ENCODE assay signal across 22 cellular contexts in genomic region chrX:88424071-88424470, GRCh38.
DNase-seq lines count a peak whose midpoint lies in the region; ATAC-seq, FAIRE-seq and TF ChIP-seq lines count a peak whose summit lies in the region.
"Had no signal": no experiment of that assay in that cellular context is flagged by ENCODE, and none has a peak within 500 bp of the region (broad histone marks: within the 10 kb centered on the region; RNA-seq: fewer than 3 reads in every experiment).

No MANE protein-coding gene starts in this region.

- DNase-seq in HepG2 (ENCODE audit: low spot score), result no peak
- DNase-seq in right lobe of liver, result no peak
- DNase-seq in Karpas-422, result no peak
- DNase-seq in GM12878 (ENCODE audit: low read depth, low spot score), result no peak
- no peak for DNase-seq in pancreas
- DNase-seq in tibial artery, result no peak
- DNase-seq in AML-193 (lab: John Stamatoyannopoulos, UW), result no peak
- DNase-seq: ACHN; Caco-2; Calu3; CD4-positive, alpha-beta T cell; CD8-positive, alpha-beta T cell; DMS79 treated with DMSO at 0.1 percent for 48 hours; GF-D8 had no signal

- ATAC-seq in HepG2, result no peak
- ATAC-seq in right lobe of liver, result no peak
- peak; percentile 81 for ATAC-seq in GM12878
- no peak for ATAC-seq in pancreas
- no peak for ATAC-seq in GM21717 (IDR thresholded peaks at IDR 0.05; ENCODE audit: unreplicated experiment)
- ATAC-seq: CD8-positive, alpha-beta T cell had no signal

- TF ChIP-seq POLR2A in HepG2 (IDR thresholded peaks at IDR 0.05; ENCODE audit: insufficient read depth in 1 of 2, low read depth in 2 of 2, low read length in 2 of 2) (no peak), right lobe of liver (IDR thresholded peaks at IDR 0.05) (no peak), GM12878 (IDR thresholded peaks at IDR 0.05; ENCODE audit: low read depth, low read length) (no peak)

- H3K79me2 ChIP-seq in HepG2 (ENCODE audit: insufficient read depth, low read length), result no peaks in the 10 kb centered on the region
- no peaks in the 10 kb centered on the region for H3K79me2 ChIP-seq in Karpas-422 (ENCODE audit: low read length)
- H3K79me2 ChIP-seq in GM12878 (ENCODE audit: control insufficient read depth, insufficient read depth, low read length), result no peaks in the 10 kb centered on the region

- intact Hi-C loops in HepG2 (cut with micrococcal nuclease; ENCODE audit: unreplicated experiment) (loop anchor here (2.0 kb wide), 2 partner anchors 181 to 287 kb away; no protein-coding TSS in a partner anchor), right lobe of liver (cut with DNase I) (no loop called here), GM12878 (cut with micrococcal nuclease; ENCODE audit: unreplicated experiment) (loop anchor here (10.0 kb wide), 1 partner anchor 191 kb away; no protein-coding TSS in a partner anchor), pancreas (cut with DNase I) (no loop called here), tibial artery (cut with DNase I; ENCODE audit: low total_unique reads) (no loop called here)

- no peak for FAIRE-seq in HepG2 (lab: Jason Lieb, UNC)
- no peak for FAIRE-seq in GM12878 (lab: Jason Lieb, UNC)
- FAIRE-seq in pancreas (lab: Jason Lieb, UNC), result peak; percentile 37
- FAIRE-seq: D721Med, G401.6, GM12892, GM18507 had no signal

- H3K27ac ChIP-seq in HepG2 (ENCODE audit: extremely low read length, insufficient read depth, low read length) (no peak overlapping the region), right lobe of liver (no peak overlapping the region), Karpas-422 (ENCODE audit: low read length) (peak overlapping the region; percentile 24; the same call in 1 of the 2 replicates), GM12878 (ENCODE audit: control insufficient read depth, insufficient read depth) (no peak overlapping the region), pancreas (no peak overlapping the region), tibial artery (no peak overlapping the region)
- H3K27ac ChIP-seq: 22Rv1; BLaER1 treated with 17β-estradiol and CSF1 and Interleukin-3, amounts not matched to agents 10 nM and 100 nM; C4-2B had no signal

- CTCF ChIA-PET in HepG2 (lab: Yijun Ruan, JAX; ENCODE audit: low intra/inter-chr PET ratio, low total read pairs), result no interaction called here
- CTCF ChIA-PET in GM12878 (lab: Yijun Ruan, JAX), result no interaction called here

- H2AFZ ChIP-seq in HepG2 (ENCODE audit: low read length) (peak overlapping the region; percentile 27), Karpas-422 (ENCODE audit: low read length) (no peak overlapping the region), GM12878 (ENCODE audit: control insufficient read depth, low read depth, low read length) (no peak overlapping the region)

- SMC1A ChIA-PET in GM12878 (lab: Charles Lee; ENCODE audit: uncharacterized antibody, unreplicated experiment), result no interaction called here

- POLR2A ChIA-PET in HepG2 (lab: Yijun Ruan, JAX), result no interaction called here
- POLR2A ChIA-PET in GM12878 (lab: Charles Lee), result no interaction called here

- TF ChIP-seq CTCF in HepG2 (CRISPR knock-in tag; IDR thresholded peaks at IDR 0.05) (no peak), right lobe of liver (IDR thresholded peaks at IDR 0.05) (no peak), GM12878 (IDR thresholded peaks at IDR 0.05 in 2 of 3, conservative IDR thresholded peaks at IDR 0.05 in 1 of 3; ENCODE audit: control insufficient read depth in 2 of 3, extremely low read depth in 1 of 3, insufficient read depth in 1 of 3, low read depth in 3 of 3, low read length in 3 of 3) (no peak), pancreas (IDR thresholded peaks at IDR 0.05) (no peak), tibial artery (IDR thresholded peaks at IDR 0.05) (no peak)

- H3K36me3 ChIP-seq in HepG2 (replicated peaks in 1 of 2; ENCODE audit: control insufficient read depth in 1 of 2, insufficient read depth in 2 of 2, low read length in 2 of 2) (no peaks in the 10 kb centered on the region), right lobe of liver (no peaks in the 10 kb centered on the region), Karpas-422 (ENCODE audit: insufficient read depth, low read length) (no peaks in the 10 kb centered on the region), GM12878 (ENCODE audit: control insufficient read depth in 2 of 2, insufficient read depth in 2 of 2, low read length in 1 of 2) (no peaks in the 10 kb centered on the region), pancreas (no peaks in the 10 kb centered on the region), tibial artery (no peaks in the 10 kb centered on the region)
- H3K36me3 ChIP-seq: BLaER1 treated with 17β-estradiol and CSF1 and Interleukin-3, amounts not matched to agents 10 nM and 100 nM had no signal

- TF ChIP-seq RAD21 in HepG2 (CRISPR knock-in tag; IDR thresholded peaks at IDR 0.05) (no peak), GM12878 (IDR thresholded peaks at IDR 0.05; ENCODE audit: insufficient read depth, low read depth, low read length) (no peak)

- RAD21 ChIA-PET in GM12878 (lab: Charles Lee; ENCODE audit: unreplicated experiment), result no interaction called here

- TF ChIP-seq EP300 in HepG2 (IDR thresholded peaks at IDR 0.05; ENCODE audit: low read depth in 2 of 2, low read length in 2 of 2) (no peak), HepG2 (CRISPR knock-in tag; IDR thresholded peaks at IDR 0.05; ENCODE audit: borderline replicate concordance) (no peak), GM12878 (IDR thresholded peaks at IDR 0.05; ENCODE audit: borderline replicate concordance in 1 of 2, control insufficient read depth in 1 of 2, low read depth in 2 of 2, low read length in 2 of 2) (peak in 1 of 2 experiments; percentile 15; a peak in 1 of 4 replicates)

- in situ Hi-C loops in HepG2 (cut with HindIII; ENCODE audit: extremely low pct_ligation_motif_present, low pct_unique_long_range_greater_than_20kb) (no loop called here), GM12878 (cut with MboI) (no loop called here)

- H3K9ac ChIP-seq in HepG2 (ENCODE audit: insufficient read depth, low read depth, low read length) (no peak overlapping the region), Karpas-422 (ENCODE audit: low read length) (no peak overlapping the region), GM12878 (ENCODE audit: control insufficient read depth, insufficient read depth, low read length) (no peak overlapping the region)
- H3K9ac ChIP-seq: BLaER1 treated with 17β-estradiol and CSF1 and Interleukin-3, amounts not matched to agents 10 nM and 100 nM had no signal

- no TSS peak for BruUV-seq in HepG2 (replicated peaks; lab: Mats Ljungman, UMichigan)
- BruUV-seq in GM12878 (replicated peaks; lab: Mats Ljungman, UMichigan), result no TSS peak

- H3K9me3 ChIP-seq in HepG2 (ENCODE audit: low read length), result no peaks in the 10 kb centered on the region
- no peaks in the 10 kb centered on the region for H3K9me3 ChIP-seq in right lobe of liver
- no peaks in the 10 kb centered on the region; the same call in 1 of the 2 replicates for H3K9me3 ChIP-seq in Karpas-422 (ENCODE audit: low read length)
- H3K9me3 ChIP-seq in GM12878 (replicated peaks; ENCODE audit: control insufficient read depth, insufficient read depth, low read length), result no peaks in the 10 kb centered on the region
- H3K9me3 ChIP-seq in pancreas, result no peaks in the 10 kb centered on the region
- H3K9me3 ChIP-seq in tibial artery, result no peaks in the 10 kb centered on the region
- H3K9me3 ChIP-seq: Caco-2 had no signal

- no peaks in the 10 kb centered on the region for H3K9me2 ChIP-seq in Karpas-422 (replicated peaks; ENCODE audit: insufficient read depth, low read length)

- no peaks in the 10 kb centered on the region for H4K20me1 ChIP-seq in HepG2 (ENCODE audit: insufficient read depth, low read length)
- no peaks in the 10 kb centered on the region for H4K20me1 ChIP-seq in Karpas-422 (ENCODE audit: insufficient read depth, low read depth, low read length)
- no peaks in the 10 kb centered on the region for H4K20me1 ChIP-seq in GM12878 (ENCODE audit: control insufficient read depth, insufficient read depth)

- H3K27me3 ChIP-seq in HepG2 (ENCODE audit: control insufficient read depth in 1 of 2, insufficient read depth in 2 of 2, low read length in 2 of 2), result no peaks in the 10 kb centered on the region
- H3K27me3 ChIP-seq in right lobe of liver, result no peaks in the 10 kb centered on the region
- H3K27me3 ChIP-seq in Karpas-422 (ENCODE audit: low read length), result no peaks in the 10 kb centered on the region
- no peaks in the 10 kb centered on the region for H3K27me3 ChIP-seq in GM12878 (replicated peaks in 1 of 2; ENCODE audit: control insufficient read depth in 2 of 2, insufficient read depth in 2 of 2, low read length in 1 of 2)
- H3K27me3 ChIP-seq in pancreas, result peaks cover 0 to 5% (median 0%) of the 10 kb centered on the region in 4 donors
- H3K27me3 ChIP-seq in tibial artery, result no peaks in the 10 kb centered on the region

- H3K4me3 ChIP-seq in HepG2 (replicated peaks in 1 of 3; ENCODE audit: insufficient read depth in 1 of 3, low read depth in 2 of 3, low read length in 3 of 3) (no peak overlapping the region), right lobe of liver (no peak overlapping the region), Karpas-422 (ENCODE audit: low read length) (no peak overlapping the region), GM12878 (no peak overlapping the region), pancreas (no peak overlapping the region), tibial artery (no peak overlapping the region)
- H3K4me3 ChIP-seq: BLaER1 treated with 17β-estradiol and CSF1 and Interleukin-3, amounts not matched to agents 10 nM and 100 nM had no signal

- H3K4me2 ChIP-seq in HepG2 (ENCODE audit: low read depth, low read length) (no peak overlapping the region), Karpas-422 (ENCODE audit: low read depth, low read length, poor library complexity, severe bottlenecking) (no peak overlapping the region), GM12878 (ENCODE audit: control insufficient read depth, insufficient read depth) (no peak overlapping the region)
- H3K4me2 ChIP-seq: BLaER1 treated with 17β-estradiol and CSF1 and Interleukin-3, amounts not matched to agents 10 nM and 100 nM had no signal

- H3K4me1 ChIP-seq in HepG2 (ENCODE audit: insufficient read depth, low read length) (peaks cover 8% of the 10 kb centered on the region; the same call in 1 of the 2 replicates), right lobe of liver (no peaks in the 10 kb centered on the region), Karpas-422 (ENCODE audit: low read length) (peaks cover 29% of the 10 kb centered on the region), GM12878 (ENCODE audit: control insufficient read depth, insufficient read depth, low read length) (no peaks in the 10 kb centered on the region), pancreas (no peaks in the 10 kb centered on the region), tibial artery (no peaks in the 10 kb centered on the region)
- H3K4me1 ChIP-seq: BLaER1 treated with 17β-estradiol and CSF1 and Interleukin-3, amounts not matched to agents 10 nM and 100 nM; Caco-2 had no signal

TF ChIP-seq in GM12878, 131 proteins besides CTCF, POLR2A, EP300 and RAD21 (continues in another document):
- TF ChIP-seq RCOR1 (conservative IDR thresholded peaks at IDR 0.05; ENCODE audit: low read depth, low read length) (no peak), HDAC6 (IDR thresholded peaks at IDR 0.05; ENCODE audit: unreplicated experiment) (no peak), MTA2 (IDR thresholded peaks at IDR 0.05; ENCODE audit: low read depth) (peak; percentile 74), CBFB (IDR thresholded peaks at IDR 0.05; ENCODE audit: low read depth) (no peak), CHD2 (IDR thresholded peaks at IDR 0.05; ENCODE audit: borderline replicate concordance, low read depth, low read length) (no peak)

Comparison
In these comparisons a context has a peak if more than half of its experiments do, and no peak if none do; other contexts are left out.
1. intact Hi-C loops: an anchor here in HepG2 (2.0 kb wide) and GM12878 (10.0 kb wide); none called in right lobe of liver, pancreas and tibial artery.
2. Of the 75 proteins assayed by ChIP-seq in both HepG2 and GM12878: peak only in HepG2: none; only in GM12878: DPF2, IKZF1, NR2F1 and ZBTB40; in both: none; in neither: 70; mixed calls (peak in some experiments, not most) for 1.